In the genomic region with DNA sequence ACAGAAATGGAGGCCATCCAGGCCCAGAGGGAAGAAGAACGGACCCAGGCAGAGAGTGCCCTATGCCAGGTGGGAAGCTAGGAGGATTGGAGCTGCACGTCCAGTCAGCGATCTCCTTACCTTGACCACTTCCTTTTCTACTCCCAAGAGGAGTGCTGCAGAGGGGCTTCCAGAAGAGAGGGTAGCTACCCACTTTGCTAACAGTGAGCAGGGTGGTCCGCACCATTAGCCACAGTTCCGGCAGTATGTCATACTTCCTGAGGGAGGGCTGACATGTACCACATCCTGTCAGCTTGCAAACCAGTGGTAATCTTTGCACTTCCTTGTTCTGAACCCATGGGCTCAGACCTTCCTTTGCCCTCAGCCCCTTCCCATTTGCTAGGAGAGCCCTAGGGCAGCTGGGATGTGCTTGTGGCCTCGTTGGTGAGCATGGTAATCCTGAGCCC, we compare ENCODE assay signal across 1 cellular context.
TF ChIP-seq lines count a peak whose summit lies in the region.

No MANE protein-coding gene starts in this region.

TF ChIP-seq in endothelial cell of umbilical vein, 7 proteins besides CTCF, POLR2A, EP300 and RAD21 (continued from another document):
- TF ChIP-seq EZH2 (IDR thresholded peaks at IDR 0.05; ENCODE audit: borderline replicate concordance, low read depth, low read length, severe bottlenecking), result no peak
